Comparison of ENCODE assay signal across 1 cellular context in the genomic region with DNA sequence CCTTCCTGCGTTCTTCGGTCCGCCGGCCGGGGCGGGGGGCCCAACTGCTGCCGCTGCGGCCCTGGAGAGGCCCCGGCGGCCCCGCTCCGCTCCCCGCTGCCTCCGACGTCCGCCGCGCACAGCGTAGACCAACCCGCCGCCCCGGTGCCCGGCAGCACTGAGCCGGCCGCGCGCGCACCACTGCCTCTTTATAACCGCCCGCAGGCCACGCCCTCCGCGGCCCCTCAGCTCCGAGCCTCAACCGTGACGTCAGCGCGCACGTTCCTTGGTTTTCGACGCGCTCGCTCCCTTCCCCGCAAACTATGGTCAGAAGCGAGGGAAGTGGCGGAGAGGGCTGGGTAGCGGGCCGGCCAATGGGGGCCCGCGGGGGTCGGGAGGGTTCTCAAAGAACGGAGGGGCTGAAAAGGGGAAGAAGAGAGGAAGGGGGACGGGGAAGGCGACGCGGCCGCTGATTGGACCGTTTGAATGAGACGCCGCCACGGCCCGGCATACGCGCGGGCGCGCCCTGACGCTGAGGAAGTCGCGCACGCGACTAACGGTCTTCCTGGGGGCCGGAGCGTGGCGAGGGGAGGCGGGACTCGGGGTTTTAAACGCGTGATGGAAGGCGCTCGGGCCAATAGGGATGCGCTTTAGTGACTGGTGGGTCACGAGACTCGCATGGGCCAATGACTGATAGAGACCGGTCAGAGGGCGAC.
TF ChIP-seq lines count a peak whose summit lies in the region.

A gene (minus strand): TSS at position 164 of the 695 bp plus-strand sequence. CDS start 199 bp downstream, outside the sequence.

TF ChIP-seq in HepG2, 621 proteins besides CTCF, POLR2A, EP300 and RAD21 (continued from another document and continues in another):
- TF ChIP-seq SIX1 (CRISPR knock-in tag; IDR thresholded peaks at IDR 0.05; ENCODE audit: borderline replicate concordance) (no peak), ZNF251 (CRISPR knock-in tag; IDR thresholded peaks at IDR 0.05) (0 out of 2 replicates have a peak, but pooled peaks have one; percentile 38), EZH2 (conservative IDR thresholded peaks at IDR 0.05; ENCODE audit: low read depth, low read length) (no peak), MIER2 (CRISPR knock-in tag; IDR thresholded peaks at IDR 0.05) (0 out of 2 replicates have a peak, but pooled peaks have one; percentile 36), ZNF564 (CRISPR knock-in tag; IDR thresholded peaks at IDR 0.05) (no peak), NFIB (CRISPR knock-in tag; IDR thresholded peaks at IDR 0.05; ENCODE audit: borderline replicate concordance) (no peak), TOE1 (CRISPR knock-in tag; IDR thresholded peaks at IDR 0.05) (no peak), NRL (CRISPR knock-in tag; IDR thresholded peaks at IDR 0.05; ENCODE audit: borderline replicate concordance) (peak; percentile 67), HOXA5 (CRISPR knock-in tag; IDR thresholded peaks at IDR 0.05) (peak; percentile 78; the same call in 1 of the 2 replicates), RNF2 (conservative IDR thresholded peaks at IDR 0.05; ENCODE audit: low read depth) (peak; percentile 94), HMGA1 (CRISPR knock-in tag; conservative IDR thresholded peaks at IDR 0.05) (no peak), THAP11 (CRISPR knock-in tag; IDR thresholded peaks at IDR 0.05) (peak; percentile 75), ZNF652 (CRISPR knock-in tag; IDR thresholded peaks at IDR 0.05; ENCODE audit: borderline replicate concordance, low read depth) (no peak), ZNF883 (CRISPR knock-in tag; IDR thresholded peaks at IDR 0.05; ENCODE audit: not compliant biosample characterization) (no peak), KDM2A (CRISPR knock-in tag; IDR thresholded peaks at IDR 0.05; ENCODE audit: borderline replicate concordance, low read depth) (peak; percentile 83), ZBTB38 (CRISPR knock-in tag; IDR thresholded peaks at IDR 0.05) (no peak; the same call in 1 of the 2 replicates), WIZ (CRISPR knock-in tag; IDR thresholded peaks at IDR 0.05) (no peak), ZBTB1 (CRISPR knock-in tag; IDR thresholded peaks at IDR 0.05; ENCODE audit: borderline replicate concordance) (no peak), ZNF644 (CRISPR knock-in tag; IDR thresholded peaks at IDR 0.05; ENCODE audit: low read depth) (no peak), SP1 (IDR thresholded peaks at IDR 0.05) (no peak), SP1 (CRISPR knock-in tag; IDR thresholded peaks at IDR 0.05) (peak; percentile 84), CENPT (CRISPR knock-in tag; IDR thresholded peaks at IDR 0.05; ENCODE audit: low read depth) (0 out of 2 replicates have a peak, but pooled peaks have one; percentile 4), DMAP1 (CRISPR knock-in tag; IDR thresholded peaks at IDR 0.05) (0 out of 2 replicates have a peak, but pooled peaks have one; percentile 69), ZNF333 (CRISPR knock-in tag; IDR thresholded peaks at IDR 0.05; ENCODE audit: borderline replicate concordance) (0 out of 2 replicates have a peak, but pooled peaks have one; percentile 77), HMG20A (CRISPR knock-in tag; IDR thresholded peaks at IDR 0.05; ENCODE audit: borderline replicate concordance) (no peak), ZFP41 (CRISPR knock-in tag; IDR thresholded peaks at IDR 0.05; ENCODE audit: borderline replicate concordance) (no peak), NCOA1 (CRISPR knock-in tag; IDR thresholded peaks at IDR 0.05) (no peak), ZFY (CRISPR knock-in tag; IDR thresholded peaks at IDR 0.05) (peak; percentile 68), KLF16 (CRISPR knock-in tag; IDR thresholded peaks at IDR 0.05) (peak in 1 of 2 experiments; percentile 62; a peak in 1 of 4 replicates), GLI4 (CRISPR knock-in tag; IDR thresholded peaks at IDR 0.05; ENCODE audit: borderline replicate concordance) (no peak), ZNF777 (CRISPR knock-in tag; IDR thresholded peaks at IDR 0.05) (no peak; the same call in 1 of the 2 replicates), SOX5 (CRISPR knock-in tag; IDR thresholded peaks at IDR 0.05; ENCODE audit: borderline replicate concordance) (0 out of 2 replicates have a peak, but pooled peaks have one; percentile 35), TAF15 (IDR thresholded peaks at IDR 0.05; ENCODE audit: low read depth, low read length, poor library complexity, severe bottlenecking) (no peak)
- TF ChIP-seq, protein P1, sequence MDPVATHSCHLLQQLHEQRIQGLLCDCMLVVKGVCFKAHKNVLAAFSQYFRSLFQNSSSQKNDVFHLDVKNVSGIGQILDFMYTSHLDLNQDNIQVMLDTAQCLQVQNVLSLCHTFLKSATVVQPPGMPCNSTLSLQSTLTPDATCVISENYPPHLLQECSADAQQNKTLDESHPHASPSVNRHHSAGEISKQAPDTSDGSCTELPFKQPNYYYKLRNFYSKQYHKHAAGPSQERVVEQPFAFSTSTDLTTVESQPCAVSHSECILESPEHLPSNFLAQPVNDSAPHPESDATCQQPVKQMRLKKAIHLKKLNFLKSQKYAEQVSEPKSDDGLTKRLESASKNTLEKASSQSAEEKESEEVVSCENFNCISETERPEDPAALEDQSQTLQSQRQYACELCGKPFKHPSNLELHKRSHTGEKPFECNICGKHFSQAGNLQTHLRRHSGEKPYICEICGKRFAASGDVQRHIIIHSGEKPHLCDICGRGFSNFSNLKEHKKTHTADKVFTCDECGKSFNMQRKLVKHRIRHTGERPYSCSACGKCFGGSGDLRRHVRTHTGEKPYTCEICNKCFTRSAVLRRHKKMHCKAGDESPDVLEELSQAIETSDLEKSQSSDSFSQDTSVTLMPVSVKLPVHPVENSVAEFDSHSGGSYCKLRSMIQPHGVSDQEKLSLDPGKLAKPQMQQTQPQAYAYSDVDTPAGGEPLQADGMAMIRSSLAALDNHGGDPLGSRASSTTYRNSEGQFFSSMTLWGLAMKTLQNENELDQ (CRISPR knock-in tag; IDR thresholded peaks at IDR 0.05; ENCODE audit: borderline replicate concordance): no peak
- TF ChIP-seq, protein P2, sequence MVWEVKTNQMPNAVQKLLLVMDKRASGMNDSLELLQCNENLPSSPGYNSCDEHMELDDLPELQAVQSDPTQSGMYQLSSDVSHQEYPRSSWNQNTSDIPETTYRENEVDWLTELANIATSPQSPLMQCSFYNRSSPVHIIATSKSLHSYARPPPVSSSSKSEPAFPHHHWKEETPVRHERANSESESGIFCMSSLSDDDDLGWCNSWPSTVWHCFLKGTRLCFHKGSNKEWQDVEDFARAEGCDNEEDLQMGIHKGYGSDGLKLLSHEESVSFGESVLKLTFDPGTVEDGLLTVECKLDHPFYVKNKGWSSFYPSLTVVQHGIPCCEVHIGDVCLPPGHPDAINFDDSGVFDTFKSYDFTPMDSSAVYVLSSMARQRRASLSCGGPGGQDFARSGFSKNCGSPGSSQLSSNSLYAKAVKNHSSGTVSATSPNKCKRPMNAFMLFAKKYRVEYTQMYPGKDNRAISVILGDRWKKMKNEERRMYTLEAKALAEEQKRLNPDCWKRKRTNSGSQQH (CRISPR knock-in tag; IDR thresholded peaks at IDR 0.05; ENCODE audit: low read depth): peak; percentile 68; the same call in 1 of the 2 replicates
- TF ChIP-seq, protein P3, sequence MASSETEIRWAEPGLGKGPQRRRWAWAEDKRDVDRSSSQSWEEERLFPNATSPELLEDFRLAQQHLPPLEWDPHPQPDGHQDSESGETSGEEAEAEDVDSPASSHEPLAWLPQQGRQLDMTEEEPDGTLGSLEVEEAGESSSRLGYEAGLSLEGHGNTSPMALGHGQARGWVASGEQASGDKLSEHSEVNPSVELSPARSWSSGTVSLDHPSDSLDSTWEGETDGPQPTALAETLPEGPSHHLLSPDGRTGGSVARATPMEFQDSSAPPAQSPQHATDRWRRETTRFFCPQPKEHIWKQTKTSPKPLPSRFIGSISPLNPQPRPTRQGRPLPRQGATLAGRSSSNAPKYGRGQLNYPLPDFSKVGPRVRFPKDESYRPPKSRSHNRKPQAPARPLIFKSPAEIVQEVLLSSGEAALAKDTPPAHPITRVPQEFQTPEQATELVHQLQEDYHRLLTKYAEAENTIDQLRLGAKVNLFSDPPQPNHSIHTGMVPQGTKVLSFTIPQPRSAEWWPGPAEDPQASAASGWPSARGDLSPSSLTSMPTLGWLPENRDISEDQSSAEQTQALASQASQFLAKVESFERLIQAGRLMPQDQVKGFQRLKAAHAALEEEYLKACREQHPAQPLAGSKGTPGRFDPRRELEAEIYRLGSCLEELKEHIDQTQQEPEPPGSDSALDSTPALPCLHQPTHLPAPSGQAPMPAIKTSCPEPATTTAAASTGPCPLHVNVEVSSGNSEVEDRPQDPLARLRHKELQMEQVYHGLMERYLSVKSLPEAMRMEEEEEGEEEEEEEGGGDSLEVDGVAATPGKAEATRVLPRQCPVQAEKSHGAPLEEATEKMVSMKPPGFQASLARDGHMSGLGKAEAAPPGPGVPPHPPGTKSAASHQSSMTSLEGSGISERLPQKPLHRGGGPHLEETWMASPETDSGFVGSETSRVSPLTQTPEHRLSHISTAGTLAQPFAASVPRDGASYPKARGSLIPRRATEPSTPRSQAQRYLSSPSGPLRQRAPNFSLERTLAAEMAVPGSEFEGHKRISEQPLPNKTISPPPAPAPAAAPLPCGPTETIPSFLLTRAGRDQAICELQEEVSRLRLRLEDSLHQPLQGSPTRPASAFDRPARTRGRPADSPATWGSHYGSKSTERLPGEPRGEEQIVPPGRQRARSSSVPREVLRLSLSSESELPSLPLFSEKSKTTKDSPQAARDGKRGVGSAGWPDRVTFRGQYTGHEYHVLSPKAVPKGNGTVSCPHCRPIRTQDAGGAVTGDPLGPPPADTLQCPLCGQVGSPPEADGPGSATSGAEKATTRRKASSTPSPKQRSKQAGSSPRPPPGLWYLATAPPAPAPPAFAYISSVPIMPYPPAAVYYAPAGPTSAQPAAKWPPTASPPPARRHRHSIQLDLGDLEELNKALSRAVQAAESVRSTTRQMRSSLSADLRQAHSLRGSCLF (CRISPR knock-in tag; IDR thresholded peaks at IDR 0.05; ENCODE audit: borderline replicate concordance): no peak
- TF ChIP-seq, protein P4, sequence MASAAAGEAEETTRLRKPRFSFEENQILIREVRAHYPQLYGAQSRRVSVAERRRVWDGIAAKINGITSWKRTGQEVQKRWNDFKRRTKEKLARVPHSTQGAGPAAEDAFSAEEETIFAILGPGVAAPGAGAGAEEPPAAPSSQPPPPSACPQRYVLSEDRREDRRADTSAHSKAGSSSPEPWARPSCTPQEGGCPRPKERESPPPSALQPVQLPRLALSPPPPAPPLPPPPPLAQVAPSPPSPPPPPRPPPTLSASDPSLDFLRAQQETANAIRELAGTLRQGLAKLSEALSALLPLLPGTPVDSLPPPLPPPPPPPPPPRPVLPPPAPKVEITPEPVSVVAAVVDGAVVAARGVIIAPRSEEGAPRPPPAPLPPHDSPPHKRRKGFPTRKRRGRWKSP (CRISPR knock-in tag; IDR thresholded peaks at IDR 0.05): peak; percentile 82
- TF ChIP-seq, protein P5, sequence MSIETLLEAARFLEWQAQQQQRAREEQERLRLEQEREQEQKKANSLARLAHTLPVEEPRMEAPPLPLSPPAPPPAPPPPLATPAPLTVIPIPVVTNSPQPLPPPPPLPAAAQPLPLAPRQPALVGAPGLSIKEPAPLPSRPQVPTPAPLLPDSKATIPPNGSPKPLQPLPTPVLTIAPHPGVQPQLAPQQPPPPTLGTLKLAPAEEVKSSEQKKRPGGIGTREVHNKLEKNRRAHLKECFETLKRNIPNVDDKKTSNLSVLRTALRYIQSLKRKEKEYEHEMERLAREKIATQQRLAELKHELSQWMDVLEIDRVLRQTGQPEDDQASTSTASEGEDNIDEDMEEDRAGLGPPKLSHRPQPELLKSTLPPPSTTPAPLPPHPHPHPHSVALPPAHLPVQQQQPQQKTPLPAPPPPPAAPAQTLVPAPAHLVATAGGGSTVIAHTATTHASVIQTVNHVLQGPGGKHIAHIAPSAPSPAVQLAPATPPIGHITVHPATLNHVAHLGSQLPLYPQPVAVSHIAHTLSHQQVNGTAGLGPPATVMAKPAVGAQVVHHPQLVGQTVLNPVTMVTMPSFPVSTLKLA (IDR thresholded peaks at IDR 0.05): no peak
- TF ChIP-seq, protein P6, sequence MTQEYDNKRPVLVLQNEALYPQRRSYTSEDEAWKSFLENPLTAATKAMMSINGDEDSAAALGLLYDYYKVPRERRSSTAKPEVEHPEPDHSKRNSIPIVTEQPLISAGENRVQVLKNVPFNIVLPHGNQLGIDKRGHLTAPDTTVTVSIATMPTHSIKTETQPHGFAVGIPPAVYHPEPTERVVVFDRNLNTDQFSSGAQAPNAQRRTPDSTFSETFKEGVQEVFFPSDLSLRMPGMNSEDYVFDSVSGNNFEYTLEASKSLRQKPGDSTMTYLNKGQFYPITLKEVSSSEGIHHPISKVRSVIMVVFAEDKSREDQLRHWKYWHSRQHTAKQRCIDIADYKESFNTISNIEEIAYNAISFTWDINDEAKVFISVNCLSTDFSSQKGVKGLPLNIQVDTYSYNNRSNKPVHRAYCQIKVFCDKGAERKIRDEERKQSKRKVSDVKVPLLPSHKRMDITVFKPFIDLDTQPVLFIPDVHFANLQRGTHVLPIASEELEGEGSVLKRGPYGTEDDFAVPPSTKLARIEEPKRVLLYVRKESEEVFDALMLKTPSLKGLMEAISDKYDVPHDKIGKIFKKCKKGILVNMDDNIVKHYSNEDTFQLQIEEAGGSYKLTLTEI (CRISPR knock-in tag; conservative IDR thresholded peaks at IDR 0.05): no peak
- TF ChIP-seq, protein P7, sequence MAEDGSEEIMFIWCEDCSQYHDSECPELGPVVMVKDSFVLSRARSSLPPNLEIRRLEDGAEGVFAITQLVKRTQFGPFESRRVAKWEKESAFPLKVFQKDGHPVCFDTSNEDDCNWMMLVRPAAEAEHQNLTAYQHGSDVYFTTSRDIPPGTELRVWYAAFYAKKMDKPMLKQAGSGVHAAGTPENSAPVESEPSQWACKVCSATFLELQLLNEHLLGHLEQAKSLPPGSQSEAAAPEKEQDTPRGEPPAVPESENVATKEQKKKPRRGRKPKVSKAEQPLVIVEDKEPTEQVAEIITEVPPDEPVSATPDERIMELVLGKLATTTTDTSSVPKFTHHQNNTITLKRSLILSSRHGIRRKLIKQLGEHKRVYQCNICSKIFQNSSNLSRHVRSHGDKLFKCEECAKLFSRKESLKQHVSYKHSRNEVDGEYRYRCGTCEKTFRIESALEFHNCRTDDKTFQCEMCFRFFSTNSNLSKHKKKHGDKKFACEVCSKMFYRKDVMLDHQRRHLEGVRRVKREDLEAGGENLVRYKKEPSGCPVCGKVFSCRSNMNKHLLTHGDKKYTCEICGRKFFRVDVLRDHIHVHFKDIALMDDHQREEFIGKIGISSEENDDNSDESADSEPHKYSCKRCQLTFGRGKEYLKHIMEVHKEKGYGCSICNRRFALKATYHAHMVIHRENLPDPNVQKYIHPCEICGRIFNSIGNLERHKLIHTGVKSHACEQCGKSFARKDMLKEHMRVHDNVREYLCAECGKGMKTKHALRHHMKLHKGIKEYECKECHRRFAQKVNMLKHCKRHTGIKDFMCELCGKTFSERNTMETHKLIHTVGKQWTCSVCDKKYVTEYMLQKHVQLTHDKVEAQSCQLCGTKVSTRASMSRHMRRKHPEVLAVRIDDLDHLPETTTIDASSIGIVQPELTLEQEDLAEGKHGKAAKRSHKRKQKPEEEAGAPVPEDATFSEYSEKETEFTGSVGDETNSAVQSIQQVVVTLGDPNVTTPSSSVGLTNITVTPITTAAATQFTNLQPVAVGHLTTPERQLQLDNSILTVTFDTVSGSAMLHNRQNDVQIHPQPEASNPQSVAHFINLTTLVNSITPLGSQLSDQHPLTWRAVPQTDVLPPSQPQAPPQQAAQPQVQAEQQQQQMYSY (CRISPR knock-in tag; IDR thresholded peaks at IDR 0.05): no peak
- TF ChIP-seq, protein P8, sequence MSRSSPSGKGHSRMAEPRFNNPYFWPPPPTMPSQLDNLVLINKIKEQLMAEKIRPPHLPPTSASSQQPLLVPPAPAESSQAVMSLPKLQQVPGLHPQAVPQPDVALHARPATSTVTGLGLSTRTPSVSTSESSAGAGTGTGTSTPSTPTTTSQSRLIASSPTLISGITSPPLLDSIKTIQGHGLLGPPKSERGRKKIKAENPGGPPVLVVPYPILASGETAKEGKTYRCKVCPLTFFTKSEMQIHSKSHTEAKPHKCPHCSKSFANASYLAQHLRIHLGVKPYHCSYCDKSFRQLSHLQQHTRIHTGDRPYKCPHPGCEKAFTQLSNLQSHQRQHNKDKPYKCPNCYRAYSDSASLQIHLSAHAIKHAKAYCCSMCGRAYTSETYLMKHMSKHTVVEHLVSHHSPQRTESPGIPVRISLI (CRISPR knock-in tag; IDR thresholded peaks at IDR 0.05; ENCODE audit: borderline replicate concordance): 0 out of 2 replicates have a peak, but pooled peaks have one; percentile 28
